In the genomic region with DNA sequence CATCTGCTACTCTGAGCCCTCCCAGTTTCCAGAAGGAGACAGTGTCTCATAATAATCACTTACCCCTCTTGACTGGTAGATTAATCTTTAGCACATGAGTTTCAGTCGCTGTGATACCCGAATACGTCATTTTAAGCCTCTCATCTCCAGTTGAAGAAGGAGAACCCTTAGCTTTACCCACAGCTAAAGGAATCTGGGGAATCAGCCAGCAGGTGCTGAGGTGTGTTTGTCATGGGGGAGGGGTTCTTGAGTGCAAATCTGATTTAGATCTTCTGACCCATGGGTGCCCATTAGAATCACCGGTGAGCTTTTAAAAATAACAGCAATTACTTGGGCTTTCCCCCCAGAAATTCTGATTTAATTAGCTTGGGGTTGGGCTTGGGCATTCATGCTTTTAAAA, we compare ENCODE assay signal across 21 cellular contexts. TPM values are rescaled to one million over a fixed set of nuclear protein-coding genes. Genes with fewer than 3 reads are reported as not detected.
"Had no signal": no experiment of that assay in that cellular context is flagged by ENCODE, and none has a peak within 500 bp of the region (broad histone marks: within the 10 kb centered on the region; RNA-seq: fewer than 3 reads in every experiment).

No MANE protein-coding gene starts in this region.

- H3K4me3 ChIP-seq: colonic mucosa, esophagus squamous epithelium, left ventricle myocardium inferior, sigmoid colon, spleen, suprapubic skin had no signal

- H3K9me3 ChIP-seq: colonic mucosa had no signal

- H3K27ac Mint-ChIP-seq: activated naive CD8-positive, alpha-beta T cell treated with anti-CD3 and anti-CD28 coated beads, Interleukin-2, amount 10 ng/mL, durations not matched to agents 7 days and 5 days; activated T-helper 1 cell treated with anti-CD3 and anti-CD28 coated beads, Interleukin-12 subunit alpha, Interleukin-12 subunit beta, Interleukin-2, Interleukin-4 antibody, amounts not matched to agents 30 ng/mL and 10 ng/mL and 1 ng/mL, durations not matched to agents 14 hours and 24 hours and 36 hours; brain; memory B cell; naive thymus-derived CD8-positive, alpha-beta T cell; stimulated activated naive CD8-positive, alpha-beta T cell treated with anti-CD3 and anti-CD28 coated beads, Interleukin-15, Interleukin-2, amounts not matched to agents 100 ng/mL and 50 ng/mL, for 24 hours had no signal

- H3K27ac ChIP-seq: colonic mucosa, esophagus squamous epithelium, foreskin keratinocyte, left ventricle myocardium inferior, parathyroid adenoma, sigmoid colon, spleen, suprapubic skin had no signal

- H3K4me3 Mint-ChIP-seq: activated naive CD8-positive, alpha-beta T cell treated with anti-CD3 and anti-CD28 coated beads, Interleukin-2, amount 10 ng/mL, durations not matched to agents 7 days and 5 days; activated T-helper 1 cell treated with anti-CD3 and anti-CD28 coated beads, Interleukin-12 subunit alpha, Interleukin-12 subunit beta, Interleukin-2, Interleukin-4 antibody, amounts not matched to agents 30 ng/mL and 10 ng/mL and 1 ng/mL, durations not matched to agents 14 hours and 24 hours and 36 hours; brain; memory B cell; naive thymus-derived CD8-positive, alpha-beta T cell; stimulated activated naive CD8-positive, alpha-beta T cell treated with anti-CD3 and anti-CD28 coated beads, Interleukin-15, Interleukin-2, amounts not matched to agents 100 ng/mL and 50 ng/mL, for 24 hours had no signal

- ATAC-seq: activated CD4-positive, CD25-positive, alpha-beta regulatory T cell treated with anti-CD3 and anti-CD28 coated beads, Interleukin-2, amount 50 U/mL, for 24 hours; foreskin keratinocyte; naive thymus-derived CD8-positive, alpha-beta T cell had no signal

- DNase-seq: activated naive CD8-positive, alpha-beta T cell treated with anti-CD3 and anti-CD28 coated beads, Interleukin-2, amount 10 ng/mL, durations not matched to agents 7 days and 5 days; central memory CD4-positive, alpha-beta T cell; colonic mucosa; esophagus squamous epithelium; foreskin keratinocyte; glutamatergic neuron; hypothalamus; kidney; left ventricle myocardium inferior; naive thymus-derived CD8-positive, alpha-beta T cell; sigmoid colon; spleen; trophoblast cell had no signal

- H3K4me1 Mint-ChIP-seq: activated naive CD8-positive, alpha-beta T cell treated with anti-CD3 and anti-CD28 coated beads, Interleukin-2, amount 10 ng/mL, durations not matched to agents 7 days and 5 days; memory B cell; naive thymus-derived CD8-positive, alpha-beta T cell had no signal

- H3K36me3 ChIP-seq: colonic mucosa, esophagus squamous epithelium, left ventricle myocardium inferior, sigmoid colon, spleen, suprapubic skin had no signal

- H3K4me1 ChIP-seq: colonic mucosa, foreskin keratinocyte, left ventricle myocardium inferior, parathyroid adenoma, sigmoid colon, spleen, suprapubic skin had no signal

- H3K36me3 Mint-ChIP-seq: activated naive CD8-positive, alpha-beta T cell treated with anti-CD3 and anti-CD28 coated beads, Interleukin-2, amount 10 ng/mL, durations not matched to agents 7 days and 5 days; memory B cell had no signal

- H3K9me3 Mint-ChIP-seq: activated naive CD8-positive, alpha-beta T cell treated with anti-CD3 and anti-CD28 coated beads, Interleukin-2, amount 10 ng/mL, durations not matched to agents 7 days and 5 days had no signal

- H3K27me3 ChIP-seq: colonic mucosa, suprapubic skin had no signal

RNA-seq across cellular contexts. Expression of a gene that starts 56.1 kb away (rescaled TPM):
- total RNA-seq: activated CD8-positive, alpha-beta memory T cell treated with anti-CD3 and anti-CD28 coated beads for 36 hours; naive thymus-derived CD8-positive, alpha-beta T cell had no signal
